ENCODE assay signal across 1 cellular context in genomic region chr16:681746-682427, GRCh38.
A peak's percentile ranks its signal among the peaks of the same experiment; 100 is the strongest.
TF ChIP-seq lines count a peak whose summit lies in the region.

No MANE protein-coding gene starts in this region.

TF ChIP-seq in K562, 482 proteins besides CTCF, POLR2A, EP300 and RAD21 (continued from another document and continues in another):
- TF ChIP-seq IRF1 (CRISPR knock-in tag; IDR thresholded peaks at IDR 0.05; ENCODE audit: borderline replicate concordance) (no peak), PML (IDR thresholded peaks at IDR 0.05; ENCODE audit: low read length) (no peak), ZBTB5 (IDR thresholded peaks at IDR 0.05) (no peak), CHCHD3 (CRISPR knock-in tag; IDR thresholded peaks at IDR 0.05) (no peak), HCFC1 (IDR thresholded peaks at IDR 0.05; ENCODE audit: low read depth, low read length) (no peak), HDAC1 (IDR thresholded peaks at IDR 0.05) (peak in 1 of 2 experiments; percentile 80; a peak in 2 of 4 replicates), PHTF2 (CRISPR knock-in tag; IDR thresholded peaks at IDR 0.05) (no peak), ETS2 (tag; IDR thresholded peaks at IDR 0.05; ENCODE audit: borderline replicate concordance, poor library complexity, severe bottlenecking) (no peak), DPF2 (IDR thresholded peaks at IDR 0.05) (peak; percentile 33; the same call in 1 of the 2 replicates), ZBTB17 (CRISPR knock-in tag; IDR thresholded peaks at IDR 0.05) (no peak), KLF13 (tag; IDR thresholded peaks at IDR 0.05; ENCODE audit: borderline replicate concordance, low read depth) (no peak), ZZZ3 (IDR thresholded peaks at IDR 0.05) (no peak), ZNF764 (CRISPR knock-in tag; IDR thresholded peaks at IDR 0.05; ENCODE audit: low read depth) (no peak), ZSCAN32 (CRISPR knock-in tag; IDR thresholded peaks at IDR 0.05) (no peak), KAT7 (CRISPR knock-in tag; IDR thresholded peaks at IDR 0.05; ENCODE audit: borderline replicate concordance) (no peak), SMAD1 (IDR thresholded peaks at IDR 0.05; ENCODE audit: low read depth, low read length, partially characterized antibody) (no peak), CLOCK (CRISPR knock-in tag; IDR thresholded peaks at IDR 0.05; ENCODE audit: borderline replicate concordance) (no peak), TEAD1 (CRISPR knock-in tag; IDR thresholded peaks at IDR 0.05) (0 out of 4 replicates have a peak, but pooled peaks of 1 of the 2 experiments have one; percentile 6), ZBTB1 (CRISPR knock-in tag; IDR thresholded peaks at IDR 0.05; ENCODE audit: borderline replicate concordance, low read depth) (no peak), ZKSCAN3 (CRISPR knock-in tag; IDR thresholded peaks at IDR 0.05) (no peak), TCF3 (CRISPR knock-in tag; IDR thresholded peaks at IDR 0.05) (no peak), C11orf30 (IDR thresholded peaks at IDR 0.05; ENCODE audit: low read depth) (no peak), LEF1 (IDR thresholded peaks at IDR 0.05) (no peak), ZNF165 (CRISPR knock-in tag; IDR thresholded peaks at IDR 0.05; ENCODE audit: borderline replicate concordance) (no peak), ZNF561 (CRISPR knock-in tag; conservative IDR thresholded peaks at IDR 0.05) (no peak), MCM3 (IDR thresholded peaks at IDR 0.05) (no peak), NR4A1 (CRISPR knock-in tag; IDR thresholded peaks at IDR 0.05) (no peak), NR4A1 (tag; IDR thresholded peaks at IDR 0.05) (no peak), CSDE1 (IDR thresholded peaks at IDR 0.05) (no peak), ZNF121 (CRISPR knock-in tag; conservative IDR thresholded peaks at IDR 0.05) (no peak), NELFE (IDR thresholded peaks at IDR 0.05; ENCODE audit: insufficient read depth, insufficient read length) (no peak), TCF15 (CRISPR knock-in tag; IDR thresholded peaks at IDR 0.05) (no peak), MTA1 (IDR thresholded peaks at IDR 0.05; ENCODE audit: borderline replicate concordance) (no peak), RFX5 (IDR thresholded peaks at IDR 0.05; ENCODE audit: low read depth, low read length) (no peak), RBM14 (IDR thresholded peaks at IDR 0.05; ENCODE audit: borderline replicate concordance, insufficient read depth, low read depth, low read length) (no peak), PHF8 (IDR thresholded peaks at IDR 0.05; ENCODE audit: borderline replicate concordance, low read length) (no peak), ARNT (IDR thresholded peaks at IDR 0.05) (no peak), RAD51 (IDR thresholded peaks at IDR 0.05; ENCODE audit: borderline replicate concordance, low read depth) (no peak)
- TF ChIP-seq, protein P1, sequence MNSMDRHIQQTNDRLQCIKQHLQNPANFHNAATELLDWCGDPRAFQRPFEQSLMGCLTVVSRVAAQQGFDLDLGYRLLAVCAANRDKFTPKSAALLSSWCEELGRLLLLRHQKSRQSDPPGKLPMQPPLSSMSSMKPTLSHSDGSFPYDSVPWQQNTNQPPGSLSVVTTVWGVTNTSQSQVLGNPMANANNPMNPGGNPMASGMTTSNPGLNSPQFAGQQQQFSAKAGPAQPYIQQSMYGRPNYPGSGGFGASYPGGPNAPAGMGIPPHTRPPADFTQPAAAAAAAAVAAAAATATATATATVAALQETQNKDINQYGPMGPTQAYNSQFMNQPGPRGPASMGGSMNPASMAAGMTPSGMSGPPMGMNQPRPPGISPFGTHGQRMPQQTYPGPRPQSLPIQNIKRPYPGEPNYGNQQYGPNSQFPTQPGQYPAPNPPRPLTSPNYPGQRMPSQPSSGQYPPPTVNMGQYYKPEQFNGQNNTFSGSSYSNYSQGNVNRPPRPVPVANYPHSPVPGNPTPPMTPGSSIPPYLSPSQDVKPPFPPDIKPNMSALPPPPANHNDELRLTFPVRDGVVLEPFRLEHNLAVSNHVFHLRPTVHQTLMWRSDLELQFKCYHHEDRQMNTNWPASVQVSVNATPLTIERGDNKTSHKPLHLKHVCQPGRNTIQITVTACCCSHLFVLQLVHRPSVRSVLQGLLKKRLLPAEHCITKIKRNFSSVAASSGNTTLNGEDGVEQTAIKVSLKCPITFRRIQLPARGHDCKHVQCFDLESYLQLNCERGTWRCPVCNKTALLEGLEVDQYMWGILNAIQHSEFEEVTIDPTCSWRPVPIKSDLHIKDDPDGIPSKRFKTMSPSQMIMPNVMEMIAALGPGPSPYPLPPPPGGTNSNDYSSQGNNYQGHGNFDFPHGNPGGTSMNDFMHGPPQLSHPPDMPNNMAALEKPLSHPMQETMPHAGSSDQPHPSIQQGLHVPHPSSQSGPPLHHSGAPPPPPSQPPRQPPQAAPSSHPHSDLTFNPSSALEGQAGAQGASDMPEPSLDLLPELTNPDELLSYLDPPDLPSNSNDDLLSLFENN (IDR thresholded peaks at IDR 0.05; ENCODE audit: low read depth in 2 of 2, low read length in 2 of 2), result no peak
- TF ChIP-seq, protein P2, sequence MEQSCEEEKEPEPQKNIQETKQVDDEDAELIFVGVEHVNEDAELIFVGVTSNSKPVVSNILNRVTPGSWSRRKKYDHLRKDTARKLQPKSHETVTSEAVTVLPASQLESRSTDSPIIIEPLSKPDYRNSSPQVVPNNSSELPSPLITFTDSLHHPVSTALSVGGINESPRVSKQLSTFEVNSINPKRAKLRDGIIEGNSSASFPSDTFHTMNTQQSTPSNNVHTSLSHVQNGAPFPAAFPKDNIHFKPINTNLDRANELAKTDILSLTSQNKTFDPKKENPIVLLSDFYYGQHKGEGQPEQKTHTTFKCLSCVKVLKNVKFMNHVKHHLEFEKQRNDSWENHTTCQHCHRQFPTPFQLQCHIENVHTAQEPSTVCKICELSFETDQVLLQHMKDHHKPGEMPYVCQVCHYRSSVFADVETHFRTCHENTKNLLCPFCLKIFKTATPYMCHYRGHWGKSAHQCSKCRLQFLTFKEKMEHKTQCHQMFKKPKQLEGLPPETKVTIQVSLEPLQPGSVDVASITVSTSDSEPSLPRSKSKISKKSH (CRISPR knock-in tag; IDR thresholded peaks at IDR 0.05), result no peak
- TF ChIP-seq, protein P3, sequence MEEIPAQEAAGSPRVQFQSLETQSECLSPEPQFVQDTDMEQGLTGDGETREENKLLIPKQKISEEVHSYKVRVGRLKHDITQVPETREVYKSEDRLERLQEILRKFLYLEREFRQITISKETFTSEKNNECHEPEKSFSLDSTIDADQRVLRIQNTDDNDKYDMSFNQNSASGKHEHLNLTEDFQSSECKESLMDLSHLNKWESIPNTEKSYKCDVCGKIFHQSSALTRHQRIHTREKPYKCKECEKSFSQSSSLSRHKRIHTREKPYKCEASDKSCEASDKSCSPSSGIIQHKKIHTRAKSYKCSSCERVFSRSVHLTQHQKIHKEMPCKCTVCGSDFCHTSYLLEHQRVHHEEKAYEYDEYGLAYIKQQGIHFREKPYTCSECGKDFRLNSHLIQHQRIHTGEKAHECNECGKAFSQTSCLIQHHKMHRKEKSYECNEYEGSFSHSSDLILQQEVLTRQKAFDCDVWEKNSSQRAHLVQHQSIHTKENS (CRISPR knock-in tag; IDR thresholded peaks at IDR 0.05), result no peak
- TF ChIP-seq, protein P4, sequence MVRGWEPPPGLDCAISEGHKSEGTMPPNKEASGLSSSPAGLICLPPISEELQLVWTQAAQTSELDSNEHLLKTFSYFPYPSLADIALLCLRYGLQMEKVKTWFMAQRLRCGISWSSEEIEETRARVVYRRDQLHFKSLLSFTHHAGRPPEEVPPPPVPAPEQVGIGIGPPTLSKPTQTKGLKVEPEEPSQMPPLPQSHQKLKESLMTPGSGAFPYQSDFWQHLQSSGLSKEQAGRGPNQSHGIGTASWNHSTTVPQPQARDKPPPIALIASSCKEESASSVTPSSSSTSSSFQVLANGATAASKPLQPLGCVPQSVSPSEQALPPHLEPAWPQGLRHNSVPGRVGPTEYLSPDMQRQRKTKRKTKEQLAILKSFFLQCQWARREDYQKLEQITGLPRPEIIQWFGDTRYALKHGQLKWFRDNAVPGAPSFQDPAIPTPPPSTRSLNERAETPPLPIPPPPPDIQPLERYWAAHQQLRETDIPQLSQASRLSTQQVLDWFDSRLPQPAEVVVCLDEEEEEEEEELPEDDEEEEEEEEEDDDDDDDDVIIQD (CRISPR knock-in tag; IDR thresholded peaks at IDR 0.05), result no peak
- TF ChIP-seq, protein P5, sequence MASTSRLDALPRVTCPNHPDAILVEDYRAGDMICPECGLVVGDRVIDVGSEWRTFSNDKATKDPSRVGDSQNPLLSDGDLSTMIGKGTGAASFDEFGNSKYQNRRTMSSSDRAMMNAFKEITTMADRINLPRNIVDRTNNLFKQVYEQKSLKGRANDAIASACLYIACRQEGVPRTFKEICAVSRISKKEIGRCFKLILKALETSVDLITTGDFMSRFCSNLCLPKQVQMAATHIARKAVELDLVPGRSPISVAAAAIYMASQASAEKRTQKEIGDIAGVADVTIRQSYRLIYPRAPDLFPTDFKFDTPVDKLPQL (IDR thresholded peaks at IDR 0.05; ENCODE audit: extremely low read depth, insufficient read length), result no peak
- TF ChIP-seq, protein P6, sequence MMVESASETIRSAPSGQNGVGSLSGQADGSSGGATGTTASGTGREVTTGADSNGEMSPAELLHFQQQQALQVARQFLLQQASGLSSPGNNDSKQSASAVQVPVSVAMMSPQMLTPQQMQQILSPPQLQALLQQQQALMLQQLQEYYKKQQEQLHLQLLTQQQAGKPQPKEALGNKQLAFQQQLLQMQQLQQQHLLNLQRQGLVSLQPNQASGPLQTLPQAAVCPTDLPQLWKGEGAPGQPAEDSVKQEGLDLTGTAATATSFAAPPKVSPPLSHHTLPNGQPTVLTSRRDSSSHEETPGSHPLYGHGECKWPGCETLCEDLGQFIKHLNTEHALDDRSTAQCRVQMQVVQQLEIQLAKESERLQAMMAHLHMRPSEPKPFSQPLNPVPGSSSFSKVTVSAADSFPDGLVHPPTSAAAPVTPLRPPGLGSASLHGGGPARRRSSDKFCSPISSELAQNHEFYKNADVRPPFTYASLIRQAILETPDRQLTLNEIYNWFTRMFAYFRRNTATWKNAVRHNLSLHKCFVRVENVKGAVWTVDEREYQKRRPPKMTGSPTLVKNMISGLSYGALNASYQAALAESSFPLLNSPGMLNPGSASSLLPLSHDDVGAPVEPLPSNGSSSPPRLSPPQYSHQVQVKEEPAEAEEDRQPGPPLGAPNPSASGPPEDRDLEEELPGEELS (CRISPR knock-in tag; IDR thresholded peaks at IDR 0.05; ENCODE audit: borderline replicate concordance), result no peak
- TF ChIP-seq, protein P7, sequence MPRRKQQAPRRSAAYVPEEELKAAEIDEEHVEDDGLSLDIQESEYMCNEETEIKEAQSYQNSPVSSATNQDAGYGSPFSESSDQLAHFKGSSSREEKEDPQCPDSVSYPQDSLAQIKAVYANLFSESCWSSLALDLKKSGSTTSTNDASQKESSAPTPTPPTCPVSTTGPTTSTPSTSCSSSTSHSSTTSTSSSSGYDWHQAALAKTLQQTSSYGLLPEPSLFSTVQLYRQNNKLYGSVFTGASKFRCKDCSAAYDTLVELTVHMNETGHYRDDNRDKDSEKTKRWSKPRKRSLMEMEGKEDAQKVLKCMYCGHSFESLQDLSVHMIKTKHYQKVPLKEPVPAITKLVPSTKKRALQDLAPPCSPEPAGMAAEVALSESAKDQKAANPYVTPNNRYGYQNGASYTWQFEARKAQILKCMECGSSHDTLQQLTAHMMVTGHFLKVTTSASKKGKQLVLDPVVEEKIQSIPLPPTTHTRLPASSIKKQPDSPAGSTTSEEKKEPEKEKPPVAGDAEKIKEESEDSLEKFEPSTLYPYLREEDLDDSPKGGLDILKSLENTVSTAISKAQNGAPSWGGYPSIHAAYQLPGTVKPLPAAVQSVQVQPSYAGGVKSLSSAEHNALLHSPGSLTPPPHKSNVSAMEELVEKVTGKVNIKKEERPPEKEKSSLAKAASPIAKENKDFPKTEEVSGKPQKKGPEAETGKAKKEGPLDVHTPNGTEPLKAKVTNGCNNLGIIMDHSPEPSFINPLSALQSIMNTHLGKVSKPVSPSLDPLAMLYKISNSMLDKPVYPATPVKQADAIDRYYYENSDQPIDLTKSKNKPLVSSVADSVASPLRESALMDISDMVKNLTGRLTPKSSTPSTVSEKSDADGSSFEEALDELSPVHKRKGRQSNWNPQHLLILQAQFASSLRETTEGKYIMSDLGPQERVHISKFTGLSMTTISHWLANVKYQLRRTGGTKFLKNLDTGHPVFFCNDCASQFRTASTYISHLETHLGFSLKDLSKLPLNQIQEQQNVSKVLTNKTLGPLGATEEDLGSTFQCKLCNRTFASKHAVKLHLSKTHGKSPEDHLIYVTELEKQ (CRISPR knock-in tag; IDR thresholded peaks at IDR 0.05), result no peak
